9 cellular contexts compared by ENCODE assay signal in the genomic region with DNA sequence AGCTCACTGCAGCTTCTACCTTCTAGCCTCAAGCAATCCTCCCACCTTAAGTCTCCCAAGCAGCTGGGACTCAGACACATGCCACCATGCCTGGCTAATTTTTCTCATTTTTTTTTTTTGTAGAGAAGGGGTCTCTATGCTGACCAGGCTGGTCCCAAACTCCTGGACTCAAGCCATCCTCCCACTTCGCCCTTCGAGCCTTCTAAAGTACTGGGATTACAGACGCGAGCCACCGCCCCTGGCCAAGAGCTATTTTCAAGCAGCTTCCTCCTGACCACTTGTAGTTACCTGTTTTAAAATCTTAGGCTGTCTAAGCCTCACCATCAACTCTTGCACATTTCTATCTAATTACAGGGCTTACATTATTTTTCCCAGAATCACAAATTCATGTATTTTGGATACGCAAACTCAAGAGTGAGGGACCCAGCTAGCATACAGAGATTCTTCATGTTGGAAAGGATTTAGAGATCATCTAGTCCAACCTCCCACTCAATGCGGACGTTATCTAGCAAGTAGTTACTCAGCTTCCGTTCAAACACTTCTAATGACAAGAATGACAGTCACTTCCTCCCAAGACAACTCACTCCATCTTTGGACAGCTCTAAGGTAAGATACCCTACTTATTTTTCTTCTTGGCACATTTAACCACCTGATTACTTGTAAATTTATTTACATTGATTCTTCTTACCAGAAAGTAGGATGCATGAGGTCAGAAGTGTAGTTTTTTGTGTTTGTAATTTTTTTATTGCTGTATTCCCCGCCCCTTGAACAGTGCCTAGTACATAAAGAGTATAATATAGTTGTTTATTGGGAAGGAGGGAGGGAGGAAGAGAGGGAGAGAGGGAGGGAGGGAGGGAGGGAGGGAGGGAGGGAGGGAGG.
DNase-seq lines count a peak whose midpoint lies in the region; ATAC-seq, FAIRE-seq and TF ChIP-seq lines count a peak whose summit lies in the region.
"Had no signal": no experiment of that assay in that cellular context is flagged by ENCODE, and none has a peak within 500 bp of the region (broad histone marks: within the 10 kb centered on the region; RNA-seq: fewer than 3 reads in every experiment).

No MANE protein-coding gene starts in this region.

- no peak for TF ChIP-seq CTCF in kidney (IDR thresholded peaks at IDR 0.05; ENCODE audit: borderline replicate concordance, extremely low read depth, insufficient read depth)

- H3K4me1 ChIP-seq in effector memory CD4-positive, alpha-beta T cell (ENCODE audit: control insufficient read depth, insufficient read depth, low read length, poor library complexity, severe bottlenecking): peaks cover 28% of the 10 kb centered on the region
- peaks cover 3 to 13% of the 10 kb centered on the region in 2 donors for H3K4me1 ChIP-seq in kidney (ENCODE audit: control insufficient read depth in 1 of 2, insufficient read depth in 1 of 2, low read depth in 1 of 2, low read length in 2 of 2)

- H3K27ac ChIP-seq in effector memory CD4-positive, alpha-beta T cell (ENCODE audit: insufficient read depth, low read length, poor library complexity, severe bottlenecking): peak overlapping the region; percentile 35
- H3K27ac ChIP-seq in skin epidermis: peak overlapping the region in 13 of 21 experiments; percentile 4 to 78 (median 41)
- peak overlapping the region in 1 of 2 donors; percentile 14 for H3K27ac ChIP-seq in kidney (ENCODE audit: low read depth in 2 of 2, low read length in 2 of 2)

- H3K27me3 ChIP-seq in effector memory CD4-positive, alpha-beta T cell (replicated peaks; ENCODE audit: control insufficient read depth, insufficient read depth, low read length, poor library complexity, severe bottlenecking): no peaks in the 10 kb centered on the region

- no peak for ATAC-seq in GM18511 (IDR thresholded peaks at IDR 0.05; ENCODE audit: unreplicated experiment)

- intact Hi-C loops in kidney (cut with DNase I): no loop called here

- peaks cover 3% of the 10 kb centered on the region for H3K36me3 ChIP-seq in effector memory CD4-positive, alpha-beta T cell (ENCODE audit: control insufficient read depth, insufficient read depth, low read length)
- H3K36me3 ChIP-seq in kidney (ENCODE audit: control insufficient read depth in 1 of 2, insufficient read depth in 2 of 2, low read length in 2 of 2): peaks cover 6 to 10% of the 10 kb centered on the region in 2 donors

- H3K9ac ChIP-seq in kidney (ENCODE audit: low read length in 2 of 2): no peak overlapping the region

- FAIRE-seq in kidney (lab: Jason Lieb, UNC): no peak
- FAIRE-seq: islet of Langerhans had no signal

- H3K9me3 ChIP-seq in effector memory CD4-positive, alpha-beta T cell (ENCODE audit: control insufficient read depth, low read length): no peaks in the 10 kb centered on the region
- H3K9me3 ChIP-seq in kidney (ENCODE audit: control insufficient read depth in 1 of 2, low read length in 2 of 2): no peaks in the 10 kb centered on the region

- peak; percentile 30 for DNase-seq in H4 (ENCODE audit: low spot score)
- peak; percentile 18 for DNase-seq in SKM-1 treated with dmso at 0.1 percent for 144 hours (lab: John Stamatoyannopoulos, UW; ENCODE audit: unreplicated experiment)
- DNase-seq in effector memory CD4-positive, alpha-beta T cell: no peak
- no peak for DNase-seq in kidney
- DNase-seq in SHP77 treated with DMSO at 0.1 percent for 48 hours (lab: John Stamatoyannopoulos, UW): no peak
- DNase-seq in NCI-H2029 (lab: John Stamatoyannopoulos, UW): no peak

- H3K4me3 ChIP-seq in effector memory CD4-positive, alpha-beta T cell (ENCODE audit: insufficient read depth, low read depth, low read length, poor library complexity, severe bottlenecking): no peak overlapping the region
- H3K4me3 ChIP-seq in skin epidermis (no peak overlapping the region), kidney (ENCODE audit: low read length in 2 of 2) (no peak overlapping the region)

Comparison
In these comparisons a context has a peak if more than half of its experiments do, and no peak if none do; other contexts are left out.
1. DNase-seq: peak in H4 (single experiment) and SKM-1 treated with dmso at 0.1 percent for 144 hours (single experiment); none in effector memory CD4-positive, alpha-beta T cell (0 of 3), kidney (single experiment), SHP77 treated with DMSO at 0.1 percent for 48 hours (single experiment) and NCI-H2029 (single experiment).